In genomic region chr11:111870887-111871692, GRCh38 we compare ENCODE assay signal across 8 cellular contexts. TPM values are rescaled to one million over a fixed set of nuclear protein-coding genes. Genes with fewer than 3 reads are reported as not detected.
A peak's percentile ranks its signal among the peaks of the same experiment; 100 is the strongest.
DNase-seq lines count a peak whose midpoint lies in the region; ATAC-seq and TF ChIP-seq lines count a peak whose summit lies in the region.

A gene with protein sequence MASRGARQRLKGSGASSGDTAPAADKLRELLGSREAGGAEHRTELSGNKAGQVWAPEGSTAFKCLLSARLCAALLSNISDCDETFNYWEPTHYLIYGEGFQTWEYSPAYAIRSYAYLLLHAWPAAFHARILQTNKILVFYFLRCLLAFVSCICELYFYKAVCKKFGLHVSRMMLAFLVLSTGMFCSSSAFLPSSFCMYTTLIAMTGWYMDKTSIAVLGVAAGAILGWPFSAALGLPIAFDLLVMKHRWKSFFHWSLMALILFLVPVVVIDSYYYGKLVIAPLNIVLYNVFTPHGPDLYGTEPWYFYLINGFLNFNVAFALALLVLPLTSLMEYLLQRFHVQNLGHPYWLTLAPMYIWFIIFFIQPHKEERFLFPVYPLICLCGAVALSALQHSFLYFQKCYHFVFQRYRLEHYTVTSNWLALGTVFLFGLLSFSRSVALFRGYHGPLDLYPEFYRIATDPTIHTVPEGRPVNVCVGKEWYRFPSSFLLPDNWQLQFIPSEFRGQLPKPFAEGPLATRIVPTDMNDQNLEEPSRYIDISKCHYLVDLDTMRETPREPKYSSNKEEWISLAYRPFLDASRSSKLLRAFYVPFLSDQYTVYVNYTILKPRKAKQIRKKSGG (minus strand): TSS chr11:111871581. CDS start chr11:111871482, 99 bp downstream.

- peaks cover 8% of the 10 kb centered on the region for H3F3A ChIP-seq in SU-DHL-6 (ENCODE audit: insufficient read depth)

- WGBS in upper lobe of left lung, 2 donors: 1% methylated on average over 28 to 36 of the region's 51 CpGs

- CTCF ChIA-PET in GM10248 (lab: Yijun Ruan, JAX) (interaction anchor here (0.7 to 2.8 kb wide), 19 partner anchors 9 to 411 kb away, joined by 3 to 19 read pairs (median 4); no protein-coding TSS in a partner anchor), HEK293T (lab: Yijun Ruan, JAX) (interaction anchor here (0.5 to 1.4 kb wide), 8 partner anchors 25 to 1867 kb away, joined by 3 to 6 read pairs (median 3); no protein-coding TSS in a partner anchor)

- POLR2A ChIA-PET in GM10248 (lab: Yijun Ruan, JAX): interaction anchor here (0.6 to 1.2 kb wide), 2 partner anchors 12 to 56 kb away, joined by 3 read pairs; no protein-coding TSS in a partner anchor
- POLR2A ChIA-PET in HEK293T (lab: Yijun Ruan, JAX): interaction anchor here (0.7 to 2.0 kb wide), 19 partner anchors 9 to 267 kb away, joined by 3 to 20 read pairs (median 4); partner anchors contain the start of genes CFAP68, DLAT and PPP2R1B

- TF ChIP-seq CTCF in GM10248 (IDR thresholded peaks at IDR 0.05; ENCODE audit: control extremely low read depth, extremely low read depth, low read depth, missing control alignments): no peak
- TF ChIP-seq CTCF in SU-DHL-6 (IDR thresholded peaks at IDR 0.05; ENCODE audit: insufficient read depth, low read length, poor library complexity, severe bottlenecking): no peak
- TF ChIP-seq CTCF in upper lobe of left lung (IDR thresholded peaks at IDR 0.05): peak in 5 of 6 experiments; percentile 19 to 41 (median 37)

- intact Hi-C loops in cardiac septum (cut with DNase I) (no loop called here), posterior cingulate gyrus (cut with DNase I) (no loop called here)

- H3K79me2 ChIP-seq in SU-DHL-6 (ENCODE audit: insufficient read depth, low read length): peaks cover 10% of the 10 kb centered on the region

- peak within 1 kb of the TSS; percentile 76 for H3K9ac ChIP-seq in SU-DHL-6 (ENCODE audit: low read length)

- peak within 1 kb of the TSS; percentile 54 for H3K27ac ChIP-seq in SU-DHL-6 (ENCODE audit: low read depth, low read length)
- H3K27ac ChIP-seq in upper lobe of left lung: peak within 1 kb of the TSS; percentile 84 to 95 (median 93)

- H3K4me2 ChIP-seq in SU-DHL-6 (ENCODE audit: low read depth, low read length, poor library complexity, severe bottlenecking): peak within 1 kb of the TSS; percentile 86

- H3K4me1 ChIP-seq in upper lobe of left lung: peaks cover 9 to 21% (median 14%) of the 10 kb centered on the region in 4 donors

- DNase-seq in GM10248 (ENCODE audit: extremely low spot score) (peak; percentile 87), HEK293T (ENCODE audit: extremely low spot score) (peak; percentile 74), MV-4-11 (lab: John Stamatoyannopoulos, UW) (peak; percentile 68), cardiac septum (ENCODE audit: low spot score) (peak; percentile 90), posterior cingulate gyrus (peak; percentile 63 to 95 (median 80)), upper lobe of left lung (peak; percentile 73 to 95)
- DNase-seq in activated naive CD8-positive, alpha-beta T cell treated with anti-CD3 and anti-CD28 coated beads, Interleukin-2, amount 50 U/mL, for 16 hours (ENCODE audit: low read depth, low spot score): peak; percentile 80

- no peaks in the 10 kb centered on the region for H3K9me3 ChIP-seq in SU-DHL-6 (ENCODE audit: insufficient read depth, low read length)
- H3K9me3 ChIP-seq in upper lobe of left lung: no peaks in the 10 kb centered on the region

- peak in 1 of 4 donors; percentile 26 for TF ChIP-seq EP300 in upper lobe of left lung (IDR thresholded peaks at IDR 0.05)

- H3K4me3 ChIP-seq in SU-DHL-6 (ENCODE audit: insufficient read depth, low read length, poor library complexity, severe bottlenecking): peak within 1 kb of the TSS; percentile 73
- H3K4me3 ChIP-seq in upper lobe of left lung: peak within 1 kb of the TSS; percentile 84 to 98 (median 94)

- no peaks in the 10 kb centered on the region for H4K20me1 ChIP-seq in SU-DHL-6 (ENCODE audit: low read depth, low read length)

- H3K9me2 ChIP-seq in SU-DHL-6 (replicated peaks; ENCODE audit: insufficient read depth, low read length): no peaks in the 10 kb centered on the region

- H3K36me3 ChIP-seq in SU-DHL-6 (ENCODE audit: low read length) (peaks cover 16% of the 10 kb centered on the region; the same call in 1 of the 2 replicates), upper lobe of left lung (peaks cover 5 to 35% (median 8%) of the 10 kb centered on the region in 4 donors)

- peak within 1 kb of the TSS; percentile 89 for H2AFZ ChIP-seq in SU-DHL-6 (ENCODE audit: low read depth, low read length, severe bottlenecking)

- TF ChIP-seq POLR2A in upper lobe of left lung (IDR thresholded peaks at IDR 0.05): peak in 1 of 4 donors; percentile 54

- no peaks in the 10 kb centered on the region for H3K27me3 ChIP-seq in SU-DHL-6 (ENCODE audit: low read length)
- H3K27me3 ChIP-seq in upper lobe of left lung: no peaks in the 10 kb centered on the region

- peak; percentile 89 to 97 for ATAC-seq in upper lobe of left lung (ENCODE audit: low FRiP score in 2 of 2)

TF ChIP-seq in HEK293T, 16 proteins besides CTCF, POLR2A, EP300 and RAD21:
- no peak for TF ChIP-seq CTBP1 (IDR thresholded peaks at IDR 0.05; ENCODE audit: borderline replicate concordance)
- TF ChIP-seq ZNF384 (IDR thresholded peaks at IDR 0.05): no peak
- TF ChIP-seq TARDBP (IDR thresholded peaks at IDR 0.05): no peak
- TF ChIP-seq PKNOX1 (IDR thresholded peaks at IDR 0.05): peak; percentile 36; the same call in 1 of the 2 replicates
- no peak for TF ChIP-seq SUZ12 (IDR thresholded peaks at IDR 0.05)

RNA-seq across cellular contexts. Expression of the gene that starts here (rescaled TPM):
- total RNA-seq in cardiac septum (16.2 TPM), upper lobe of left lung (10 to 100 TPM; 15.7 to 34.8 (median 20.9) TPM)

Comparison
In these comparisons a context has a peak if more than half of its experiments do, and no peak if none do; other contexts are left out.
1. Peak in every context shown above with its lines: DNase-seq, ATAC-seq, H3K4me3 ChIP-seq and H3K27ac ChIP-seq.
2. CTCF ChIP-seq: peak in upper lobe of left lung (5 of 6); none in GM10248 (single experiment) and SU-DHL-6 (single experiment).